Comparison of ENCODE assay signal across 12 cellular contexts in genomic region chr3:188006726-188007393, GRCh38.
DNase-seq lines count a peak whose midpoint lies in the region; ATAC-seq and TF ChIP-seq lines count a peak whose summit lies in the region.
"Had no signal": no experiment of that assay in that cellular context is flagged by ENCODE, and none has a peak within 500 bp of the region (broad histone marks: within the 10 kb centered on the region; RNA-seq: fewer than 3 reads in every experiment).

No MANE protein-coding gene starts in this region.

- 57 to 71% (median 63%) methylated on average over 17 of the region's 17 CpGs for WGBS in spleen, 5 donors
- WGBS in esophagus muscularis mucosa, result 82% methylated on average over 17 of the region's 17 CpGs

- TF ChIP-seq CTCF in spleen (IDR thresholded peaks at IDR 0.05 in 8 of 11, conservative IDR thresholded peaks at IDR 0.05 in 3 of 11) (no peak), esophagus muscularis mucosa (IDR thresholded peaks at IDR 0.05) (no peak), type B pancreatic cell (conservative IDR thresholded peaks at IDR 0.05) (no peak)

- H3K4me3 ChIP-seq in spleen (peak overlapping the region in 1 of 8 donors; percentile 8), esophagus muscularis mucosa (no peak overlapping the region)

- peaks cover 0 to 23% (median 5%) of the 10 kb centered on the region in 6 donors for H3K4me1 ChIP-seq in spleen
- H3K4me1 ChIP-seq in esophagus muscularis mucosa, result no peaks in the 10 kb centered on the region

- H3K4me1 Mint-ChIP-seq in type B pancreatic cell (ENCODE audit: unreplicated experiment), result peaks cover 19% of the 10 kb centered on the region

- H3K27ac Mint-ChIP-seq in type B pancreatic cell, result no peak overlapping the region
- H3K27ac Mint-ChIP-seq: effector memory CD8-positive, alpha-beta T cell had no signal

- H3K36me3 ChIP-seq in spleen, result no peaks in the 10 kb centered on the region
- H3K36me3 ChIP-seq in esophagus muscularis mucosa, result no peaks in the 10 kb centered on the region

- no peak for TF ChIP-seq EP300 in esophagus muscularis mucosa (IDR thresholded peaks at IDR 0.05)

- H3K9me3 Mint-ChIP-seq in type B pancreatic cell, result no peaks in the 10 kb centered on the region
- H3K9me3 Mint-ChIP-seq: effector memory CD8-positive, alpha-beta T cell had no signal

- H3K9me3 ChIP-seq in spleen (peaks cover 0 to 13% (median 0%) of the 10 kb centered on the region in 8 donors), esophagus muscularis mucosa (peaks cover 0 to 11% (median 0%) of the 10 kb centered on the region in 4 donors)

- no peak for TF ChIP-seq POLR2A in spleen (IDR thresholded peaks at IDR 0.05)
- no peak for TF ChIP-seq POLR2A in esophagus muscularis mucosa (IDR thresholded peaks at IDR 0.05; ENCODE audit: low read depth)

- no peak overlapping the region for H3K4me3 Mint-ChIP-seq in type B pancreatic cell
- H3K4me3 Mint-ChIP-seq: effector memory CD8-positive, alpha-beta T cell had no signal

- H3K27ac ChIP-seq in spleen (peak overlapping the region in 6 of 8 donors; percentile 13 to 84 (median 68)), esophagus muscularis mucosa (replicated peaks in 1 of 4) (no peak overlapping the region)

- peaks cover 3% of the 10 kb centered on the region for H3K27me3 Mint-ChIP-seq in type B pancreatic cell
- H3K27me3 Mint-ChIP-seq: effector memory CD8-positive, alpha-beta T cell had no signal

- peaks cover 3% of the 10 kb centered on the region for H3K36me3 Mint-ChIP-seq in type B pancreatic cell

- peak; percentile 50 for ATAC-seq in SK-N-SH treated with all-trans-retinoic acid at 6 μM for 48 hours
- peak; percentile 76 to 80 for ATAC-seq in left cardiac atrium
- ATAC-seq: effector memory CD8-positive, alpha-beta T cell; HCT116 had no signal

- DNase-seq in NCI-H2171 treated with DMSO at 0.1 percent for 48 hours (lab: John Stamatoyannopoulos, UW) (peak; percentile 27), NCI-H2171 (lab: John Stamatoyannopoulos, UW) (no peak), left cardiac atrium (no peak), spleen (no peak), esophagus muscularis mucosa (ENCODE audit: extremely low spot score) (no peak), NCI-H1105 (lab: John Stamatoyannopoulos, UW) (no peak), type B pancreatic cell (ENCODE audit: extremely low spot score, unreplicated experiment) (no peak)
- DNase-seq: activated T-cell treated with anti-CD3 and anti-CD28 coated beads, Interleukin-2, amount 50 U/mL, for 1 hour; effector memory CD8-positive, alpha-beta T cell; RPMI8226 had no signal

- H3K27me3 ChIP-seq in spleen (replicated peaks in 1 of 7) (no peaks in the 10 kb centered on the region), esophagus muscularis mucosa (no peaks in the 10 kb centered on the region)

- intact Hi-C loops in left cardiac atrium (cut with DNase I), result no loop called here
- intact Hi-C loops in spleen (cut with DNase I; ENCODE audit: low total_unique reads), result no loop called here
- intact Hi-C loops in esophagus muscularis mucosa (cut with DNase I), result no loop called here

TF ChIP-seq in SK-N-SH treated with all-trans-retinoic acid at 6 μM for 48 hours, 23 proteins besides CTCF, POLR2A, EP300 and RAD21:
- no peak for TF ChIP-seq CSDC2 (CRISPR knock-in tag; IDR thresholded peaks at IDR 0.05)
- TF ChIP-seq TOX (CRISPR knock-in tag; IDR thresholded peaks at IDR 0.05; ENCODE audit: borderline replicate concordance), result no peak
- TF ChIP-seq ZC3H10 (CRISPR knock-in tag; IDR thresholded peaks at IDR 0.05), result no peak

Comparison
In these comparisons a context has a peak if more than half of its experiments do, and no peak if none do; other contexts are left out.
1. H3K27ac ChIP-seq: peak in spleen (6 of 8); none in esophagus muscularis mucosa (0 of 4).